ENCODE assay signal across 8 cellular contexts in the genomic region with DNA sequence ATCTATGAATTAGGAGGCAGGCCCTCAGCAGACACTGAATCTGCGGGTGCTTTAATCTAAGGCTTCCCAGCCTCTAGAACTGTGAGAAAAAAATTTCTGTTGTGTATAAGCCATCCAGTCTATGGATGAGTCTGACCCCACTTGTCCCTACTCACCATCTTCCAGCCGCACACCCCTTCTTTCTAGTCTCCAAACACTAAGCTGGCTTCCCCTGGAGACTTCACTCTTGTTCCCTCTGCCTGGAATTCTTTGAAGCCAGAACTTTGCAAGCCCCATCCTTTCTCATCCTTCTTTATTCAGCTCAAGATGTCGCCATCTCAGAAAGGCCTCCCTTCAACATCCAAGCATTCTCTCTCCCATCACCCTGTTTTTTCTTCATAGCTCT. TPM values are rescaled to one million over a fixed set of nuclear protein-coding genes. Genes with fewer than 3 reads are reported as not detected.
DNase-seq lines count a peak whose midpoint lies in the region; ATAC-seq and TF ChIP-seq lines count a peak whose summit lies in the region.

No MANE protein-coding gene starts in this region.

- intact Hi-C loops in psoas muscle (cut with DNase I), result no loop called here

- no peaks in the 10 kb centered on the region for H3K9me3 ChIP-seq in SJSA1 (replicated peaks)
- no peaks in the 10 kb centered on the region for H3K9me3 ChIP-seq in psoas muscle

- peaks cover 6% of the 10 kb centered on the region; the same call in 1 of the 2 replicates for H3K36me3 ChIP-seq in SJSA1
- no peaks in the 10 kb centered on the region for H3K36me3 ChIP-seq in psoas muscle (ENCODE audit: insufficient read depth in 1 of 2, low read depth in 1 of 2)

- 18 to 26% (median 22%) methylated on average over 3 of the region's 3 CpGs for WGBS in psoas muscle, 3 donors

- TF ChIP-seq CTCF in GM12865 (IDR thresholded peaks at IDR 0.05; ENCODE audit: insufficient read depth, low read depth, low read length, missing control alignments) (no peak), fibroblast of the aortic adventitia (IDR thresholded peaks at IDR 0.05; ENCODE audit: insufficient read depth, low read length) (no peak), psoas muscle (IDR thresholded peaks at IDR 0.05) (no peak)

- H3K4me3 ChIP-seq in GM12865 (ENCODE audit: low read depth, low read length) (peak overlapping the region; percentile 87), SJSA1 (peak overlapping the region; percentile 91), fibroblast of the aortic adventitia (ENCODE audit: low read depth, low read length) (peak overlapping the region; percentile 62), psoas muscle (peak overlapping the region; percentile 97)

- no peaks in the 10 kb centered on the region for H3K27me3 ChIP-seq in SJSA1 (replicated peaks)
- no peaks in the 10 kb centered on the region for H3K27me3 ChIP-seq in psoas muscle (ENCODE audit: insufficient read depth in 3 of 3, low read length in 2 of 3)

- ATAC-seq in psoas muscle, result peak in 3 of 4 donors; percentile 16 to 47 (median 17)

- peak overlapping the region; percentile 58 for H3K27ac ChIP-seq in SJSA1
- H3K27ac ChIP-seq in psoas muscle, result peak overlapping the region; percentile 84

- H3K4me1 ChIP-seq in SJSA1 (replicated peaks) (peaks cover 20% of the 10 kb centered on the region), psoas muscle (peaks cover 15% of the 10 kb centered on the region)

- no peak for DNase-seq in GM12865 (ENCODE audit: low read depth)
- DNase-seq in SJSA1 (ENCODE audit: low read depth in 1 of 2, low spot score in 2 of 2), result no peak
- DNase-seq in fibroblast of the aortic adventitia (ENCODE audit: low read depth), result no peak
- DNase-seq in psoas muscle, result no peak
- no peak for DNase-seq in NCI-H1694 treated with DMSO at 0.1 percent for 48 hours (lab: John Stamatoyannopoulos, UW)
- no peak for DNase-seq in islet precursor cell
- no peak for DNase-seq in NCI-H1436 (lab: John Stamatoyannopoulos, UW)
- DNase-seq in NCI-H2029 treated with DMSO at 0.1 percent for 48 hours (lab: John Stamatoyannopoulos, UW), result no peak

RNA-seq across cellular contexts. Expression of a gene that starts 0.6 kb away (rescaled TPM):
- 102 TPM in 2 replicates for total RNA-seq in SJSA1 (2014; rRNA removed; shearing (Covaris generic))
- total RNA-seq in fibroblast of the aortic adventitia (ENCODE audit: low replicate concordance) (22.9 and 45.5 TPM in 2 replicates), psoas muscle (10 to 100 TPM; 25.0 to 41.9 (median 26.4) TPM)
- 10 to 100 TPM; 16.5 to 44.3 (median 20.0) TPM for polyA plus RNA-seq in psoas muscle

RNA-seq across cellular contexts. Expression of a gene that starts 47.1 kb away (rescaled TPM):
- 42.4 and 49.3 TPM in 2 replicates for total RNA-seq in SJSA1 (2014; rRNA removed; shearing (Covaris generic))
- total RNA-seq in fibroblast of the aortic adventitia (ENCODE audit: low replicate concordance) (39.9 and 155 TPM in 2 replicates), psoas muscle (1,000 to 10,000 TPM in 3 of 4 donors, 100 to 1,000 TPM in 1; 481 to 5,859 (median 2,812) TPM)
- polyA plus RNA-seq in psoas muscle, result over 10,000 TPM in 1 of 3 donors, 1,000 to 10,000 TPM in 2; 4,054 to 16,364 (median 8,652) TPM

RNA-seq across cellular contexts. Expression of a gene that starts 59.7 kb away (rescaled TPM):
- not detected in 2 replicates for total RNA-seq in SJSA1 (2014; rRNA removed; shearing (Covaris generic))
- not detected in 2 replicates for total RNA-seq in fibroblast of the aortic adventitia (ENCODE audit: low replicate concordance)
- total RNA-seq in psoas muscle, result not detected
- polyA plus RNA-seq in psoas muscle, result not detected
